ENCODE assay signal across 1 cellular context in genomic region chr4:138275216-138275615, GRCh38.
TF ChIP-seq lines count a peak whose summit lies in the region.

No MANE protein-coding gene starts in this region.

TF ChIP-seq in SK-N-SH treated with all-trans-retinoic acid at 6 μM for 48 hours, 23 proteins besides CTCF, POLR2A, EP300 and RAD21 (continued from another document):
- TF ChIP-seq CREB5 (CRISPR knock-in tag; IDR thresholded peaks at IDR 0.05; ENCODE audit: low read depth) (no peak), TCF4 (CRISPR knock-in tag; IDR thresholded peaks at IDR 0.05; ENCODE audit: borderline replicate concordance) (no peak), ZNF565 (CRISPR knock-in tag; conservative IDR thresholded peaks at IDR 0.05; ENCODE audit: low read depth) (no peak), ARNTL (CRISPR knock-in tag; IDR thresholded peaks at IDR 0.05; ENCODE audit: borderline replicate concordance, low read depth) (no peak), CSDC2 (CRISPR knock-in tag; IDR thresholded peaks at IDR 0.05) (no peak), ZNF70 (CRISPR knock-in tag; IDR thresholded peaks at IDR 0.05) (no peak), CSRNP3 (CRISPR knock-in tag; IDR thresholded peaks at IDR 0.05) (no peak), TSHZ2 (CRISPR knock-in tag; IDR thresholded peaks at IDR 0.05) (no peak)
